Comparison of ENCODE assay signal across 9 cellular contexts in genomic region chr1:12519708-12520364, GRCh38.
A peak's percentile ranks its signal among the peaks of the same experiment; 100 is the strongest.
DNase-seq lines count a peak whose midpoint lies in the region; ATAC-seq and TF ChIP-seq lines count a peak whose summit lies in the region.
"Had no signal": no experiment of that assay in that cellular context is flagged by ENCODE, and none has a peak within 500 bp of the region (broad histone marks: within the 10 kb centered on the region; RNA-seq: fewer than 3 reads in every experiment).

No MANE protein-coding gene starts in this region.

- no peaks in the 10 kb centered on the region for H3K36me3 ChIP-seq in CD4-positive, alpha-beta memory T cell (ENCODE audit: insufficient read depth, low read length)
- no peaks in the 10 kb centered on the region for H3K36me3 ChIP-seq in heart right ventricle

- no peak for TF ChIP-seq CTCF in heart right ventricle (IDR thresholded peaks at IDR 0.05)

- H3K27ac Mint-ChIP-seq in CD4-positive, alpha-beta memory T cell, result peak overlapping the region in 4 of 7 donors; percentile 42 to 82 (median 58)
- peak overlapping the region; percentile 23 for H3K27ac Mint-ChIP-seq in activated CD8-positive, alpha-beta T cell treated with anti-CD3 and anti-CD28 coated beads, Interleukin-2, amount 10 ng/mL, durations not matched to agents 7 days and 5 days
- peak overlapping the region in 5 of 10 donors; percentile 33 to 78 (median 57) for H3K27ac Mint-ChIP-seq in naive thymus-derived CD8-positive, alpha-beta T cell

- peaks cover 4 to 5% of the 10 kb centered on the region in 2 donors for H3K36me3 Mint-ChIP-seq in CD4-positive, alpha-beta memory T cell
- peaks cover 26% of the 10 kb centered on the region for H3K36me3 Mint-ChIP-seq in activated CD8-positive, alpha-beta T cell treated with anti-CD3 and anti-CD28 coated beads, Interleukin-2, amount 10 ng/mL, durations not matched to agents 7 days and 5 days (ENCODE audit: low read depth)
- H3K36me3 Mint-ChIP-seq in naive thymus-derived CD8-positive, alpha-beta T cell, result peaks cover 0 to 2% (median 0%) of the 10 kb centered on the region in 3 donors

- ATAC-seq in activated CD8-positive, alpha-beta T cell treated with anti-CD3 and anti-CD28 coated beads, Interleukin-2, amount 10 ng/mL, durations not matched to agents 7 days and 5 days, result no peak
- peak in 5 of 8 donors; percentile 7 to 45 (median 30) for ATAC-seq in heart right ventricle
- peak; percentile 4 for ATAC-seq in sciatic nerve
- no peak for ATAC-seq in GM21423 (IDR thresholded peaks at IDR 0.05; ENCODE audit: unreplicated experiment)
- ATAC-seq in GM21529 (IDR thresholded peaks at IDR 0.05; ENCODE audit: unreplicated experiment), result no peak
- no peak for ATAC-seq in naive thymus-derived CD8-positive, alpha-beta T cell

- intact Hi-C loops in CD4-positive, alpha-beta memory T cell (cut with micrococcal nuclease), result no loop called here
- intact Hi-C loops in heart right ventricle (cut with DNase I), result no loop called here
- intact Hi-C loops in sciatic nerve (cut with DNase I), result no loop called here

- no peak overlapping the region for H3K27ac ChIP-seq in CD4-positive, alpha-beta memory T cell (ENCODE audit: low read depth, low read length)
- H3K27ac ChIP-seq in heart right ventricle, result no peak overlapping the region

- peaks cover 5 to 22% (median 11%) of the 10 kb centered on the region in 4 donors for H3K4me1 Mint-ChIP-seq in CD4-positive, alpha-beta memory T cell
- peaks cover 12% of the 10 kb centered on the region for H3K4me1 Mint-ChIP-seq in activated CD8-positive, alpha-beta T cell treated with anti-CD3 and anti-CD28 coated beads, Interleukin-2, amount 10 ng/mL, durations not matched to agents 7 days and 5 days (ENCODE audit: low read depth)
- peaks cover 4 to 21% (median 13%) of the 10 kb centered on the region in 4 donors for H3K4me1 Mint-ChIP-seq in naive thymus-derived CD8-positive, alpha-beta T cell

- H3K4me1 ChIP-seq in CD4-positive, alpha-beta memory T cell (ENCODE audit: insufficient read depth, low read length), result no peaks in the 10 kb centered on the region
- H3K4me1 ChIP-seq in heart right ventricle, result peaks cover 6 to 17% (median 14%) of the 10 kb centered on the region in 9 donors

- DNase-seq in CD4-positive, alpha-beta memory T cell, result no peak
- no peak for DNase-seq in activated CD8-positive, alpha-beta T cell treated with anti-CD3 and anti-CD28 coated beads, Interleukin-2, amount 10 ng/mL, durations not matched to agents 7 days and 5 days
- no peak for DNase-seq in heart right ventricle
- no peak for DNase-seq in sciatic nerve (ENCODE audit: low spot score)
- DNase-seq in stimulated activated CD4-positive, alpha-beta T cell treated with anti-CD3 and anti-CD28 coated beads, Interleukin-4, amount 100 ng/mL, for 4 hours, result no peak
- DNase-seq in naive thymus-derived CD8-positive, alpha-beta T cell, result no peak
- DNase-seq: NCI-H1694 had no signal

- POLR2A ChIA-PET in CD4-positive, alpha-beta memory T cell (lab: Charles Lee; ENCODE audit: partially characterized antibody), result interaction anchor here (0.6 to 1.4 kb wide), 3 partner anchors 10 to 102 kb away, joined by 3 to 6 read pairs (median 3); no protein-coding TSS in a partner anchor
- POLR2A ChIA-PET in activated CD8-positive, alpha-beta T cell treated with anti-CD3 and anti-CD28 coated beads, Interleukin-2, amount 10 ng/mL, durations not matched to agents 7 days and 5 days (lab: Charles Lee), result interaction anchor here (0.6 to 2.0 kb wide), 3 partner anchors 8 to 345 kb away, joined by 3 to 10 read pairs (median 3); no protein-coding TSS in a partner anchor
- POLR2A ChIA-PET in naive thymus-derived CD8-positive, alpha-beta T cell (lab: Charles Lee), result interaction anchor here (0.6 to 3.0 kb wide), 3 partner anchors 9 to 73 kb away, joined by 3 to 14 read pairs (median 3); no protein-coding TSS in a partner anchor

- no peaks in the 10 kb centered on the region for H3K27me3 ChIP-seq in CD4-positive, alpha-beta memory T cell (ENCODE audit: insufficient read depth, low read length)
- no peaks in the 10 kb centered on the region for H3K27me3 ChIP-seq in heart right ventricle

- no peaks in the 10 kb centered on the region for H3K27me3 Mint-ChIP-seq in CD4-positive, alpha-beta memory T cell
- no peaks in the 10 kb centered on the region for H3K27me3 Mint-ChIP-seq in activated CD8-positive, alpha-beta T cell treated with anti-CD3 and anti-CD28 coated beads, Interleukin-2, amount 10 ng/mL, durations not matched to agents 7 days and 5 days (ENCODE audit: low read depth)
- no peaks in the 10 kb centered on the region for H3K27me3 Mint-ChIP-seq in naive thymus-derived CD8-positive, alpha-beta T cell

- CTCF ChIA-PET in CD4-positive, alpha-beta memory T cell (lab: Charles Lee; ENCODE audit: partially characterized antibody), result no interaction called here
- CTCF ChIA-PET in activated CD8-positive, alpha-beta T cell treated with anti-CD3 and anti-CD28 coated beads, Interleukin-2, amount 10 ng/mL, durations not matched to agents 7 days and 5 days (lab: Charles Lee), result no interaction called here

- WGBS in heart right ventricle, 2 donors, result 91 to 96% methylated on average over 10 of the region's 10 CpGs

- no peaks in the 10 kb centered on the region for H3K9me3 ChIP-seq in CD4-positive, alpha-beta memory T cell (ENCODE audit: control insufficient read depth in 1 of 2, low read length in 2 of 2)
- H3K9me3 ChIP-seq in heart right ventricle, result no peaks in the 10 kb centered on the region

- H3K4me3 ChIP-seq in CD4-positive, alpha-beta memory T cell (ENCODE audit: low read length in 2 of 2), result no peak overlapping the region
- no peak overlapping the region for H3K4me3 ChIP-seq in heart right ventricle

- H3K9me3 Mint-ChIP-seq in CD4-positive, alpha-beta memory T cell, result peaks cover 0 to 2% (median 0%) of the 10 kb centered on the region in 8 donors
- peaks cover 4% of the 10 kb centered on the region for H3K9me3 Mint-ChIP-seq in activated CD8-positive, alpha-beta T cell treated with anti-CD3 and anti-CD28 coated beads, Interleukin-2, amount 10 ng/mL, durations not matched to agents 7 days and 5 days (ENCODE audit: insufficient read depth)
- peaks cover 0 to 3% (median 0%) of the 10 kb centered on the region in 9 donors for H3K9me3 Mint-ChIP-seq in naive thymus-derived CD8-positive, alpha-beta T cell

- no peak overlapping the region for H3K4me3 Mint-ChIP-seq in CD4-positive, alpha-beta memory T cell
- no peak overlapping the region for H3K4me3 Mint-ChIP-seq in activated CD8-positive, alpha-beta T cell treated with anti-CD3 and anti-CD28 coated beads, Interleukin-2, amount 10 ng/mL, durations not matched to agents 7 days and 5 days
- no peak overlapping the region for H3K4me3 Mint-ChIP-seq in naive thymus-derived CD8-positive, alpha-beta T cell

Comparison
In these comparisons a context has a peak if more than half of its experiments do, and no peak if none do; other contexts are left out.
1. ATAC-seq: peak in heart right ventricle (5 of 8) and sciatic nerve (single experiment); none in activated CD8-positive, alpha-beta T cell treated with anti-CD3 and anti-CD28 coated beads, Interleukin-2, amount 10 ng/mL, durations not matched to agents 7 days and 5 days (single experiment), GM21423 (single experiment), GM21529 (single experiment) and naive thymus-derived CD8-positive, alpha-beta T cell (0 of 2).